In the genomic region with DNA sequence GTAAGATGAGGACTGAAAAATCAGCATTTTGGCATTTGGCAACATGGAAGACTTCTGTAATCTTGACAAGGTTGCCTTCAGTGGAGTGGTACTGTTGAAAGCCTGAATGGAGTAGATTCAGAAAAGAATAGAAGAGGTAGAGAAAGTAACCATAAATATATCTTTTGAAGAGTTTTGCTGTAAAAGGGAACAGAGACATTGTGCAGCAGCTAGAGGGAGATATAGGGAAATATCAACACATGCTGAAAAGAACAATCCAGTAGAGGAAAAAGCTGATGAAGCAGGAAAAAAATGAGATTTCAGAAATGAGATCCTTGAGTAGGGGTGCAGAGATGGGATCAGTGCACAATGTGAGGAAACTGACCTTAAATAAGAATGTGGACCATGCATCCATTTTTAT, we compare ENCODE assay signal across 16 cellular contexts.
A peak's percentile ranks its signal among the peaks of the same experiment; 100 is the strongest.
DNase-seq lines count a peak whose midpoint lies in the region; ATAC-seq, FAIRE-seq and TF ChIP-seq lines count a peak whose summit lies in the region.
"Had no signal": no experiment of that assay in that cellular context is flagged by ENCODE, and none has a peak within 500 bp of the region (broad histone marks: within the 10 kb centered on the region; RNA-seq: fewer than 3 reads in every experiment).

No MANE protein-coding gene starts in this region.

- peaks cover 20% of the 10 kb centered on the region for H3K27me3 Mint-ChIP-seq in T-helper 17 cell

- BruUV-seq in HepG2 (replicated peaks; lab: Mats Ljungman, UMichigan), result no TSS peak

- FAIRE-seq in HepG2 (lab: Jason Lieb, UNC), result no peak
- FAIRE-seq: TTC549 had no signal

- TF ChIP-seq CTCF in C4-2B (conservative IDR thresholded peaks at IDR 0.05), result peak; percentile 18
- peak; percentile 25 for TF ChIP-seq CTCF in cardiac fibroblast (IDR thresholded peaks at IDR 0.05; ENCODE audit: low read depth, low read length)
- TF ChIP-seq CTCF in HepG2 (CRISPR knock-in tag; IDR thresholded peaks at IDR 0.05), result 0 out of 2 replicates have a peak, but pooled peaks have one; percentile 7

- CTCF ChIA-PET in HepG2 (lab: Yijun Ruan, JAX; ENCODE audit: low intra/inter-chr PET ratio, low total read pairs), result no interaction called here

- TF ChIP-seq POLR2A in HepG2 (IDR thresholded peaks at IDR 0.05; ENCODE audit: insufficient read depth in 1 of 2, low read depth in 2 of 2, low read length in 2 of 2), result no peak

- no peak overlapping the region for H3K27ac Mint-ChIP-seq in T-helper 17 cell
- H3K27ac Mint-ChIP-seq: CD8-positive, alpha-beta T cell; stimulated activated effector memory CD8-positive, alpha-beta T cell treated with anti-CD3 and anti-CD28 coated beads, Interleukin-12 subunit alpha, Interleukin-12 subunit beta, amount 100 ng/mL, for 72 hours had no signal

- H3K4me1 ChIP-seq in HepG2 (ENCODE audit: insufficient read depth, low read length), result no peaks in the 10 kb centered on the region
- H3K4me1 ChIP-seq in effector memory CD4-positive, alpha-beta T cell (ENCODE audit: control insufficient read depth, insufficient read depth, low read length, poor library complexity, severe bottlenecking), result no peaks in the 10 kb centered on the region

- no peaks in the 10 kb centered on the region for H3K27me3 ChIP-seq in HepG2 (ENCODE audit: control insufficient read depth in 1 of 2, insufficient read depth in 2 of 2, low read length in 2 of 2)
- H3K27me3 ChIP-seq in effector memory CD4-positive, alpha-beta T cell (replicated peaks; ENCODE audit: control insufficient read depth, insufficient read depth, low read length, poor library complexity, severe bottlenecking), result no peaks in the 10 kb centered on the region

- H4K20me1 ChIP-seq in HepG2 (ENCODE audit: insufficient read depth, low read length), result no peaks in the 10 kb centered on the region; the same call in 1 of the 2 replicates

- peaks cover 13% of the 10 kb centered on the region for H3K4me1 Mint-ChIP-seq in T-helper 17 cell

- intact Hi-C loops in HepG2 (cut with micrococcal nuclease; ENCODE audit: unreplicated experiment), result loop anchor here (5.0 kb wide), 1 partner anchor 190 kb away; no protein-coding TSS in a partner anchor

- TF ChIP-seq EP300 in HepG2 (IDR thresholded peaks at IDR 0.05; ENCODE audit: low read depth in 2 of 2, low read length in 2 of 2) (no peak), HepG2 (CRISPR knock-in tag; IDR thresholded peaks at IDR 0.05; ENCODE audit: borderline replicate concordance) (no peak)

- peaks cover 2% of the 10 kb centered on the region for H3K36me3 Mint-ChIP-seq in T-helper 17 cell (ENCODE audit: low read depth)
- H3K36me3 Mint-ChIP-seq: CD8-positive, alpha-beta T cell; stimulated activated effector memory CD8-positive, alpha-beta T cell treated with anti-CD3 and anti-CD28 coated beads, Interleukin-12 subunit alpha, Interleukin-12 subunit beta, amount 100 ng/mL, for 72 hours had no signal

- no peaks in the 10 kb centered on the region for H3K79me2 ChIP-seq in HepG2 (ENCODE audit: insufficient read depth, low read length)

- H3K36me3 ChIP-seq in HepG2 (replicated peaks in 1 of 2; ENCODE audit: control insufficient read depth in 1 of 2, insufficient read depth in 2 of 2, low read length in 2 of 2), result peaks cover 14 to 81% of the 10 kb centered on the region in 2 experiments
- H3K36me3 ChIP-seq in effector memory CD4-positive, alpha-beta T cell (ENCODE audit: control insufficient read depth, insufficient read depth, low read length), result no peaks in the 10 kb centered on the region

- no peak overlapping the region for H2AFZ ChIP-seq in HepG2 (ENCODE audit: low read length)

- no peak overlapping the region for H3K4me3 Mint-ChIP-seq in T-helper 17 cell
- H3K4me3 Mint-ChIP-seq: CD8-positive, alpha-beta T cell; neural crest cell; stimulated activated effector memory CD8-positive, alpha-beta T cell treated with anti-CD3 and anti-CD28 coated beads, Interleukin-12 subunit alpha, Interleukin-12 subunit beta, amount 100 ng/mL, for 72 hours had no signal

- H3K4me3 ChIP-seq in cardiac fibroblast (replicated peaks in 1 of 2; ENCODE audit: low read depth in 2 of 2, low read length in 2 of 2) (no peak overlapping the region), HepG2 (replicated peaks in 1 of 3; ENCODE audit: insufficient read depth in 1 of 3, low read depth in 2 of 3, low read length in 3 of 3) (no peak overlapping the region)
- no peak overlapping the region for H3K4me3 ChIP-seq in effector memory CD4-positive, alpha-beta T cell (ENCODE audit: insufficient read depth, low read depth, low read length, poor library complexity, severe bottlenecking)

- H3K4me2 ChIP-seq in HepG2 (ENCODE audit: low read depth, low read length), result no peak overlapping the region

- DNase-seq in Kasumi-1 (lab: John Stamatoyannopoulos, UW) (peak; percentile 13 to 20), cardiac fibroblast (ENCODE audit: low read depth in 2 of 2) (peak in 1 of 2 donors; percentile 9), HepG2 (ENCODE audit: low spot score) (no peak), glomerular visceral epithelial cell (ENCODE audit: extremely low spot score) (no peak), HuH-7.5 (ENCODE audit: low spot score) (no peak), T-helper 17 cell (no peak)
- DNase-seq in effector memory CD4-positive, alpha-beta T cell, result no peak
- DNase-seq: activated CD8-positive, alpha-beta memory T cell treated with anti-CD3 and anti-CD28 coated beads, Interleukin-2, amount 50 U/mL, for 48 hours; CD8-positive, alpha-beta T cell; islet precursor cell; NCI-H2171 treated with DMSO at 0.1 percent for 48 hours had no signal

- H3K27ac ChIP-seq in C4-2B, result no peak overlapping the region
- H3K27ac ChIP-seq in HepG2 (ENCODE audit: extremely low read length, insufficient read depth, low read length), result no peak overlapping the region
- no peak overlapping the region for H3K27ac ChIP-seq in effector memory CD4-positive, alpha-beta T cell (ENCODE audit: insufficient read depth, low read length, poor library complexity, severe bottlenecking)
- H3K27ac ChIP-seq: epithelial cell of prostate had no signal

- no peak for TF ChIP-seq RAD21 in HepG2 (CRISPR knock-in tag; IDR thresholded peaks at IDR 0.05)

- in situ Hi-C loops in HepG2 (cut with HindIII; ENCODE audit: extremely low pct_ligation_motif_present, low pct_unique_long_range_greater_than_20kb), result no loop called here

- POLR2A ChIA-PET in HepG2 (lab: Yijun Ruan, JAX), result no interaction called here

- no peaks in the 10 kb centered on the region for H3K9me3 ChIP-seq in HepG2 (ENCODE audit: low read length)
- H3K9me3 ChIP-seq in effector memory CD4-positive, alpha-beta T cell (ENCODE audit: control insufficient read depth, low read length), result no peaks in the 10 kb centered on the region
- no peaks in the 10 kb centered on the region for H3K9me3 ChIP-seq in T-helper 17 cell (ENCODE audit: control insufficient read depth, low read length, poor library complexity, severe bottlenecking)

- H3K9ac ChIP-seq in HepG2 (ENCODE audit: insufficient read depth, low read depth, low read length), result no peak overlapping the region

- ATAC-seq in HepG2, result no peak
- ATAC-seq in T-helper 17 cell, result no peak
- ATAC-seq: CD8-positive, alpha-beta T cell had no signal

TF ChIP-seq in HepG2, 621 proteins besides CTCF, POLR2A, EP300 and RAD21:
- TF ChIP-seq STAG1 (CRISPR knock-in tag; IDR thresholded peaks at IDR 0.05) (peak; percentile 39), MAFF (IDR thresholded peaks at IDR 0.05; ENCODE audit: low read depth, low read length) (peak; percentile 30; the same call in 1 of the 2 replicates), IKZF4 (CRISPR knock-in tag; IDR thresholded peaks at IDR 0.05; ENCODE audit: borderline replicate concordance, low read depth, not compliant biosample characterization) (no peak)

Comparison
In these comparisons a context has a peak if more than half of its experiments do, and no peak if none do; other contexts are left out.
1. DNase-seq: peak in Kasumi-1 (2 of 2); none in HepG2 (single experiment), glomerular visceral epithelial cell (single experiment), HuH-7.5 (single experiment), effector memory CD4-positive, alpha-beta T cell (0 of 3) and T-helper 17 cell (0 of 3).
2. Peak in every context shown above with its lines, with median percentiles within 50 percentile points of each other: CTCF ChIP-seq.